Comparison of ENCODE assay signal across 14 cellular contexts in genomic region chr9:112831969-112832368, GRCh38. TPM values are rescaled to one million over a fixed set of nuclear protein-coding genes. Genes with fewer than 3 reads are reported as not detected.
"Had no signal": no experiment of that assay in that cellular context is flagged by ENCODE, and none has a peak within 500 bp of the region (broad histone marks: within the 10 kb centered on the region; RNA-seq: fewer than 3 reads in every experiment).

No MANE protein-coding gene starts in this region.

- H3K9me3 ChIP-seq: sigmoid colon had no signal

- ATAC-seq: activated T-helper 17 cell treated with anti-CD3 and anti-CD28 coated beads, Interleukin-2, amount 50 U/mL, for 72 hours had no signal

- H3K4me3 ChIP-seq: hepatocyte, sigmoid colon had no signal

- H3K79me2 ChIP-seq: hepatocyte had no signal

- H3K27me3 ChIP-seq: hepatocyte, sigmoid colon had no signal

- H2AFZ ChIP-seq: hepatocyte had no signal

- DNase-seq: activated CD4-positive, alpha-beta T cell treated with anti-CD3 and anti-CD28 coated beads, Interleukin-2, amount 50 U/mL, for 1 hour; activated CD4-positive, CD25-positive, alpha-beta regulatory T cell; activated naive CD4-positive, alpha-beta T cell treated with anti-CD3 and anti-CD28 coated beads for 36 hours; activated T-cell treated with anti-CD3 and anti-CD28 coated beads for 4 hours; central memory CD4-positive, alpha-beta T cell; cortex of kidney; effector memory CD4-positive, alpha-beta T cell; occipital lobe; sigmoid colon; stimulated activated naive CD4-positive, alpha-beta T cell had no signal

- H3K4me2 ChIP-seq: hepatocyte had no signal

- H3K27ac ChIP-seq: hepatocyte had no signal

RNA-seq across cellular contexts. Expression of gene SLC46A2, which starts 58.7 kb away (rescaled TPM):
- total RNA-seq: activated CD8-positive, alpha-beta memory T cell treated with anti-CD3 and anti-CD28 coated beads for 36 hours; activated naive CD4-positive, alpha-beta T cell treated with anti-CD3 and anti-CD28 coated beads for 36 hours; activated T-helper 17 cell treated with anti-CD3 and anti-CD28 coated beads, Interleukin-2, amount 50 U/mL, for 72 hours; hepatocyte; occipital lobe; progenitor cell of endocrine pancreas had no signal
- polyA plus RNA-seq: hepatocyte had no signal
